9 cellular contexts compared by ENCODE assay signal in genomic region chr17:14310101-14310500, GRCh38. TPM values are rescaled to one million over a fixed set of nuclear protein-coding genes. Genes with fewer than 3 reads are reported as not detected.
DNase-seq lines count a peak whose midpoint lies in the region; ATAC-seq and TF ChIP-seq lines count a peak whose summit lies in the region.
"Had no signal": no experiment of that assay in that cellular context is flagged by ENCODE, and none has a peak within 500 bp of the region (broad histone marks: within the 10 kb centered on the region; RNA-seq: fewer than 3 reads in every experiment).

No MANE protein-coding gene starts in this region.

- peaks cover 12% of the 10 kb centered on the region for H3K27me3 Mint-ChIP-seq in GM23338 (ENCODE audit: insufficient read depth, low read depth, poor library complexity)
- H3K27me3 Mint-ChIP-seq in activated naive CD8-positive, alpha-beta T cell treated with anti-CD3 and anti-CD28 coated beads, Interleukin-2, amount 50 U/mL, for 24 hours: no peaks in the 10 kb centered on the region

- no peak overlapping the region for H2BK120ac ChIP-seq in trophoblast cell (ENCODE audit: insufficient read depth, low read length, poor library complexity)

- 0 out of 2 replicates have a peak overlapping the region, but pooled peaks have one; percentile 52 for H3K27ac Mint-ChIP-seq in GM23338
- H3K27ac Mint-ChIP-seq in activated naive CD8-positive, alpha-beta T cell treated with anti-CD3 and anti-CD28 coated beads, Interleukin-2, amount 50 U/mL, for 24 hours: no peak overlapping the region

- H3K9me2 ChIP-seq in GM23338 (ENCODE audit: insufficient read depth): no peaks in the 10 kb centered on the region

- H4K20me1 ChIP-seq in GM23338 (replicated peaks; ENCODE audit: insufficient read depth): 0 out of 2 replicates have a peak, but pooled peaks cover 5% of the 10 kb centered on the region

- no peak for TF ChIP-seq POLR2A in gastroesophageal sphincter (IDR thresholded peaks at IDR 0.05)
- TF ChIP-seq POLR2A in Peyer's patch (IDR thresholded peaks at IDR 0.05): no peak

- TF ChIP-seq EP300 in gastroesophageal sphincter (IDR thresholded peaks at IDR 0.05): no peak

- H3K4ac ChIP-seq in trophoblast cell (ENCODE audit: low read depth, low read length): no peak overlapping the region

- H3K27me3 ChIP-seq in GM23338 (ENCODE audit: insufficient read depth): peaks cover 16% of the 10 kb centered on the region
- peaks cover 43% of the 10 kb centered on the region for H3K27me3 ChIP-seq in gastroesophageal sphincter
- H3K27me3 ChIP-seq in trophoblast cell (ENCODE audit: insufficient read depth, low read length): no peaks in the 10 kb centered on the region
- H3K27me3 ChIP-seq in Peyer's patch: no peaks in the 10 kb centered on the region

- H2BK5ac ChIP-seq in trophoblast cell (ENCODE audit: low read depth, low read length, poor library complexity): no peak overlapping the region

- H3K79me1 ChIP-seq in trophoblast cell (ENCODE audit: low read length): peaks cover 6% of the 10 kb centered on the region

- no peak overlapping the region for H3K14ac ChIP-seq in trophoblast cell (ENCODE audit: low read length)

- no peak for DNase-seq in GM23338 (ENCODE audit: low spot score)
- DNase-seq in activated naive CD8-positive, alpha-beta T cell treated with anti-CD3 and anti-CD28 coated beads, Interleukin-2, amount 50 U/mL, for 24 hours: no peak
- no peak for DNase-seq in trophoblast cell
- DNase-seq in Peyer's patch: no peak
- no peak for DNase-seq in NCI-H2171 (lab: John Stamatoyannopoulos, UW)
- no peak for DNase-seq in OCI-M2 (lab: John Stamatoyannopoulos, UW; ENCODE audit: unreplicated experiment)

- no peak overlapping the region for H2AK5ac ChIP-seq in trophoblast cell (ENCODE audit: low read length)

- peaks cover 18% of the 10 kb centered on the region for H3K36me3 Mint-ChIP-seq in GM23338 (ENCODE audit: low read depth)
- peaks cover 24% of the 10 kb centered on the region for H3K36me3 Mint-ChIP-seq in activated naive CD8-positive, alpha-beta T cell treated with anti-CD3 and anti-CD28 coated beads, Interleukin-2, amount 50 U/mL, for 24 hours (ENCODE audit: low read depth)

- peak overlapping the region; percentile 83 for H3K4me3 Mint-ChIP-seq in GM23338
- peak overlapping the region; percentile 14 for H3K4me3 Mint-ChIP-seq in activated naive CD8-positive, alpha-beta T cell treated with anti-CD3 and anti-CD28 coated beads, Interleukin-2, amount 50 U/mL, for 24 hours

- H3K36me3 ChIP-seq in GM23338 (ENCODE audit: insufficient read depth): no peaks in the 10 kb centered on the region
- H3K36me3 ChIP-seq in gastroesophageal sphincter: no peaks in the 10 kb centered on the region
- H3K36me3 ChIP-seq in trophoblast cell (ENCODE audit: control insufficient read depth in 1 of 2, insufficient read depth in 2 of 2, low read length in 2 of 2): peaks cover 0 to 3% of the 10 kb centered on the region in 2 experiments
- H3K36me3 ChIP-seq in Peyer's patch: no peaks in the 10 kb centered on the region

- peak overlapping the region; percentile 80 for H3K4me3 ChIP-seq in GM23338
- peak overlapping the region; percentile 19 to 56 for H3K4me3 ChIP-seq in gastroesophageal sphincter
- H3K4me3 ChIP-seq in trophoblast cell (ENCODE audit: low read depth, low read length): no peak overlapping the region
- peak overlapping the region in 2 of 4 donors; percentile 56 to 66 for H3K4me3 ChIP-seq in Peyer's patch

- H2AFZ ChIP-seq in GM23338: no peak overlapping the region
- no peak overlapping the region for H2AFZ ChIP-seq in trophoblast cell (ENCODE audit: insufficient read depth, low read length, poor library complexity)

- H3K4me1 ChIP-seq in GM23338 (ENCODE audit: insufficient read depth) (peaks cover 64% of the 10 kb centered on the region), gastroesophageal sphincter (peaks cover 0 to 22% (median 4%) of the 10 kb centered on the region in 3 donors), trophoblast cell (ENCODE audit: control insufficient read depth in 1 of 2, insufficient read depth in 2 of 2, low read length in 2 of 2) (peaks cover 6 to 14% of the 10 kb centered on the region in 2 experiments), Peyer's patch (peaks cover 0 to 8% (median 2%) of the 10 kb centered on the region in 4 donors)

- peaks cover 5% of the 10 kb centered on the region; the same call in 2 of the 3 replicates for H3K9me3 Mint-ChIP-seq in GM23338
- no peaks in the 10 kb centered on the region for H3K9me3 Mint-ChIP-seq in activated naive CD8-positive, alpha-beta T cell treated with anti-CD3 and anti-CD28 coated beads, Interleukin-2, amount 50 U/mL, for 24 hours

- H3K18ac ChIP-seq in trophoblast cell (ENCODE audit: low read length): no peak overlapping the region

- H2BK12ac ChIP-seq in trophoblast cell (ENCODE audit: low read length): no peak overlapping the region

- WGBS in gastroesophageal sphincter (ENCODE audit: low coverage in 1 of 2), 2 donors: 38 to 74% methylated on average over 3 to 4 of the region's 13 CpGs
- no CpG with 5 or more reads among the region's 13 CpGs for WGBS in trophoblast cell (ENCODE audit: extremely low coverage, insufficient coverage, insufficient read length)

- H4K8ac ChIP-seq in trophoblast cell (ENCODE audit: low read depth, low read length): peak overlapping the region; percentile 33

- H3K9ac ChIP-seq in trophoblast cell (ENCODE audit: low read length): no peak overlapping the region

- H3K27ac ChIP-seq in GM23338 (ENCODE audit: low read depth) (0 out of 2 replicates have a peak overlapping the region, but pooled peaks have one; percentile 94), gastroesophageal sphincter (no peak overlapping the region), trophoblast cell (ENCODE audit: low read depth, low read length) (no peak overlapping the region), Peyer's patch (peak overlapping the region in 1 of 4 donors; percentile 8)
- H3K27ac ChIP-seq: HL-60 had no signal

- H3K79me2 ChIP-seq in GM23338 (replicated peaks; ENCODE audit: insufficient read depth): peaks cover 59% of the 10 kb centered on the region
- peaks cover 5% of the 10 kb centered on the region for H3K79me2 ChIP-seq in trophoblast cell (ENCODE audit: control insufficient read depth, insufficient read depth, low read length, poor library complexity)

- H3K9me3 ChIP-seq in gastroesophageal sphincter (no peaks in the 10 kb centered on the region), trophoblast cell (ENCODE audit: insufficient read depth, low read depth, low read length) (no peaks in the 10 kb centered on the region), Peyer's patch (no peaks in the 10 kb centered on the region)

- ATAC-seq in GM23338: peak; percentile 48
- ATAC-seq in activated naive CD8-positive, alpha-beta T cell treated with anti-CD3 and anti-CD28 coated beads, Interleukin-2, amount 50 U/mL, for 24 hours: no peak
- ATAC-seq in gastroesophageal sphincter: no peak
- no peak for ATAC-seq in HG02642 (IDR thresholded peaks at IDR 0.05; ENCODE audit: poor library complexity, unreplicated experiment)

- H3F3A ChIP-seq in GM23338 (replicated peaks; ENCODE audit: low read depth): peaks cover 4% of the 10 kb centered on the region; the same call in 1 of the 2 replicates

- H3K23ac ChIP-seq in trophoblast cell (ENCODE audit: low read length): peak overlapping the region; percentile 18

- H4K91ac ChIP-seq in trophoblast cell (ENCODE audit: low read depth, low read length): no peak overlapping the region

- TF ChIP-seq CTCF in GM23338 (conservative IDR thresholded peaks at IDR 0.05; ENCODE audit: low read depth in 2 of 2) (no peak), gastroesophageal sphincter (IDR thresholded peaks at IDR 0.05) (no peak), Peyer's patch (IDR thresholded peaks at IDR 0.05) (no peak)

- H3K4me1 Mint-ChIP-seq in GM23338: peaks cover 69% of the 10 kb centered on the region
- peaks cover 58% of the 10 kb centered on the region for H3K4me1 Mint-ChIP-seq in activated naive CD8-positive, alpha-beta T cell treated with anti-CD3 and anti-CD28 coated beads, Interleukin-2, amount 50 U/mL, for 24 hours

- no peak overlapping the region for H4K12ac ChIP-seq in trophoblast cell (ENCODE audit: low read depth, low read length)

- H3K4me2 ChIP-seq in GM23338 (peak overlapping the region; percentile 93), trophoblast cell (ENCODE audit: low read length) (peak overlapping the region; percentile 86)

TF ChIP-seq in GM23338, 12 proteins besides CTCF, POLR2A, EP300 and RAD21 (continues in another document):
- TF ChIP-seq EZH2 (IDR thresholded peaks at IDR 0.05; ENCODE audit: low read depth, unreplicated experiment) (no peak), CREB1 (CRISPR knock-in tag; IDR thresholded peaks at IDR 0.05; ENCODE audit: low read depth) (no peak), JUNB (IDR thresholded peaks at IDR 0.05; ENCODE audit: unreplicated experiment) (no peak), STAT1 (IDR thresholded peaks at IDR 0.05; ENCODE audit: unreplicated experiment) (no peak)

RNA-seq across cellular contexts. Expression of gene HS3ST3B1, which starts 9.2 kb away (rescaled TPM):
- 17.7 and 20.6 TPM in 2 replicates for total RNA-seq in GM23338 (2014; rRNA removed; shearing (Covaris generic))
- polyA plus RNA-seq in GM23338 (2016; fragmentation: Nextera tagmentation; extraction: Ambion mirVana): 6.0 and 8.1 TPM in 2 replicates
- 1 to 10 TPM; 2.6 to 4.2 (median 3.1) TPM for total RNA-seq in gastroesophageal sphincter
- 8.0 and 9.1 TPM in 2 replicates for polyA plus RNA-seq in trophoblast cell (2013)
- total RNA-seq in Peyer's patch: 1 to 10 TPM; 2.1 to 5.4 (median 3.3) TPM
